9 cellular contexts compared by ENCODE assay signal in genomic region chr20:32672982-32673727, GRCh38. TPM values are rescaled to one million over a fixed set of nuclear protein-coding genes. Genes with fewer than 3 reads are reported as not detected.
DNase-seq lines count a peak whose midpoint lies in the region; ATAC-seq and TF ChIP-seq lines count a peak whose summit lies in the region.
"Had no signal": no experiment of that assay in that cellular context is flagged by ENCODE, and none has a peak within 500 bp of the region (broad histone marks: within the 10 kb centered on the region; RNA-seq: fewer than 3 reads in every experiment).

No MANE protein-coding gene starts in this region.

- H3K27me3 Mint-ChIP-seq in GM23338 (ENCODE audit: insufficient read depth, low read depth, poor library complexity) (peaks cover 9% of the 10 kb centered on the region), endothelial cell (ENCODE audit: unreplicated experiment) (peaks cover 4% of the 10 kb centered on the region)

- no peaks in the 10 kb centered on the region; the same call in 1 of the 2 replicates for H3K36me3 ChIP-seq in GM23338 (ENCODE audit: insufficient read depth)
- H3K36me3 ChIP-seq in OCI-LY3 (replicated peaks; ENCODE audit: low read depth, low read length), result no peaks in the 10 kb centered on the region
- H3K36me3 ChIP-seq in upper lobe of left lung, result no peaks in the 10 kb centered on the region

- peak; percentile 71 for DNase-seq in GM23338 (ENCODE audit: low spot score)
- DNase-seq in ecto neural progenitor cell (ENCODE audit: low spot score), result peak; percentile 52
- peak; percentile 44 to 69 for DNase-seq in upper lobe of left lung
- DNase-seq in endothelial cell (ENCODE audit: low spot score), result no peak
- no peak for DNase-seq in NCI-H2081 (lab: John Stamatoyannopoulos, UW)

- no peaks in the 10 kb centered on the region for H3K9me2 ChIP-seq in GM23338 (ENCODE audit: insufficient read depth)

- H3K4me3 ChIP-seq in GM23338 (no peak overlapping the region), OCI-LY3 (ENCODE audit: low read length) (no peak overlapping the region), upper lobe of left lung (peak overlapping the region in 2 of 4 donors; percentile 2 to 3)

- H4K20me1 ChIP-seq in GM23338 (replicated peaks; ENCODE audit: insufficient read depth) (no peaks in the 10 kb centered on the region), OCI-LY3 (ENCODE audit: insufficient read depth, low read length) (no peaks in the 10 kb centered on the region)

- peak overlapping the region; percentile 57; the same call in 1 of the 2 replicates for H3K27ac ChIP-seq in GM23338 (ENCODE audit: low read depth)
- no peak overlapping the region for H3K27ac ChIP-seq in OCI-LY3 (ENCODE audit: low read length)
- H3K27ac ChIP-seq in upper lobe of left lung, result peak overlapping the region in 2 of 4 donors; percentile 12 to 41

- TF ChIP-seq EP300 in upper lobe of left lung (IDR thresholded peaks at IDR 0.05), result no peak

- H3K9ac ChIP-seq in OCI-LY3 (ENCODE audit: low read length), result no peak overlapping the region

- H3K4me2 ChIP-seq in GM23338, result peak overlapping the region; percentile 61
- peak overlapping the region; percentile 14 for H3K4me2 ChIP-seq in OCI-LY3 (ENCODE audit: low read length)

- no peaks in the 10 kb centered on the region for H3K9me3 ChIP-seq in OCI-LY3 (ENCODE audit: insufficient read depth, low read length)
- H3K9me3 ChIP-seq in upper lobe of left lung, result no peaks in the 10 kb centered on the region

- H3K4me3 Mint-ChIP-seq in GM23338, result no peak overlapping the region; the same call in 2 of the 3 replicates
- no peak overlapping the region for H3K4me3 Mint-ChIP-seq in endothelial cell (ENCODE audit: unreplicated experiment)

- H2AFZ ChIP-seq in GM23338, result peak overlapping the region; percentile 28
- H2AFZ ChIP-seq in OCI-LY3 (ENCODE audit: low read depth, low read length), result peak overlapping the region; percentile 88

- H3K36me3 Mint-ChIP-seq in GM23338 (ENCODE audit: low read depth), result no peaks in the 10 kb centered on the region
- no peaks in the 10 kb centered on the region for H3K36me3 Mint-ChIP-seq in endothelial cell (ENCODE audit: low read depth, unreplicated experiment)

- H3K4me1 Mint-ChIP-seq in GM23338 (peaks cover 39% of the 10 kb centered on the region), endothelial cell (ENCODE audit: unreplicated experiment) (peaks cover 17% of the 10 kb centered on the region)

- H3K27ac Mint-ChIP-seq in GM23338 (peak overlapping the region; percentile 40; the same call in 1 of the 2 replicates), endothelial cell (ENCODE audit: unreplicated experiment) (no peak overlapping the region)

- no peaks in the 10 kb centered on the region for H3K9me3 Mint-ChIP-seq in GM23338
- H3K9me3 Mint-ChIP-seq in endothelial cell (ENCODE audit: unreplicated experiment), result no peaks in the 10 kb centered on the region

- TF ChIP-seq CTCF in GM23338 (conservative IDR thresholded peaks at IDR 0.05; ENCODE audit: low read depth in 2 of 2) (peak; percentile 14 to 37; a peak in 2 of 4 replicates), OCI-LY3 (IDR thresholded peaks at IDR 0.05; ENCODE audit: low read depth, low read length) (no peak), upper lobe of left lung (IDR thresholded peaks at IDR 0.05) (no peak), endothelial cell (IDR thresholded peaks at IDR 0.05; ENCODE audit: unreplicated experiment) (no peak)

- ATAC-seq in GM18505 (IDR thresholded peaks at IDR 0.05; ENCODE audit: unreplicated experiment), result peak; percentile 50
- ATAC-seq in GM23338, result peak; percentile 63
- ATAC-seq in upper lobe of left lung (ENCODE audit: low FRiP score in 2 of 2), result peak; percentile 31 to 40
- ATAC-seq in GM19328 (IDR thresholded peaks at IDR 0.05; ENCODE audit: unreplicated experiment), result no peak

- H3K27me3 ChIP-seq in GM23338 (ENCODE audit: insufficient read depth) (no peaks in the 10 kb centered on the region), OCI-LY3 (ENCODE audit: low read depth, low read length) (no peaks in the 10 kb centered on the region), upper lobe of left lung (no peaks in the 10 kb centered on the region)

- TF ChIP-seq POLR2A in GM18505 (IDR thresholded peaks at IDR 0.05; ENCODE audit: borderline replicate concordance, extremely low read depth, insufficient read depth, insufficient read length) (peak; percentile 58), upper lobe of left lung (IDR thresholded peaks at IDR 0.05) (no peak)

- peaks cover 7% of the 10 kb centered on the region for H3K79me2 ChIP-seq in GM23338 (replicated peaks; ENCODE audit: insufficient read depth)
- H3K79me2 ChIP-seq in OCI-LY3 (ENCODE audit: low read length), result no peaks in the 10 kb centered on the region

- peaks cover 33% of the 10 kb centered on the region for H3F3A ChIP-seq in GM23338 (replicated peaks; ENCODE audit: low read depth)

- peaks cover 32% of the 10 kb centered on the region for H3K4me1 ChIP-seq in GM23338 (ENCODE audit: insufficient read depth)
- H3K4me1 ChIP-seq in OCI-LY3 (ENCODE audit: low read length), result peaks cover 10% of the 10 kb centered on the region
- peaks cover 9 to 21% (median 11%) of the 10 kb centered on the region in 4 donors for H3K4me1 ChIP-seq in upper lobe of left lung

- 55 to 65% methylated on average over 16 to 18 of the region's 18 CpGs for whole genome bisulfite sequencing in upper lobe of left lung, 2 donors

TF ChIP-seq in GM23338, 12 proteins besides CTCF, POLR2A, EP300 and RAD21 (continues in another document):
- TF ChIP-seq NANOG (IDR thresholded peaks at IDR 0.05; ENCODE audit: borderline replicate concordance), result no peak
- TF ChIP-seq JUNB (IDR thresholded peaks at IDR 0.05; ENCODE audit: unreplicated experiment), result no peak
- TF ChIP-seq EZH2phosphoT487 (IDR thresholded peaks at IDR 0.05; ENCODE audit: unreplicated experiment), result no peak
- TF ChIP-seq REST (IDR thresholded peaks at IDR 0.05; ENCODE audit: unreplicated experiment), result no peak

RNA-seq across cellular contexts. Expression of gene C20orf203, which starts 0.6 kb away (rescaled TPM):
- 0.08 TPM in 1 of 2 replicates, not detected in the other for total RNA-seq in GM23338 (2014; rRNA removed; shearing (Covaris generic))
- 0.03 and 0.11 TPM in 2 replicates for polyA plus RNA-seq in GM23338 (2016; fragmentation: Nextera tagmentation; extraction: Ambion mirVana)
- total RNA-seq in upper lobe of left lung (under 1 TPM in 2 of 6 donors, not detected in 4; 0.20 to 0.22 TPM), endothelial cell (ENCODE audit: unreplicated experiment) (not detected)
- total RNA-seq: NCI-H460 had no signal

Comparison
In these comparisons a context has a peak if more than half of its experiments do, and no peak if none do; other contexts are left out.
1. DNase-seq: peak in GM23338 (single experiment), ecto neural progenitor cell (single experiment) and upper lobe of left lung (2 of 2); none in endothelial cell (single experiment) and NCI-H2081 (0 of 2).
2. CTCF ChIP-seq: peak in GM23338 (2 of 2); none in OCI-LY3 (single experiment), upper lobe of left lung (0 of 6) and endothelial cell (single experiment).